In genomic region chr2:98704499-98705332, GRCh38 we compare ENCODE assay signal across 14 cellular contexts. TPM values are rescaled to one million over a fixed set of nuclear protein-coding genes. Genes with fewer than 3 reads are reported as not detected.
A peak's percentile ranks its signal among the peaks of the same experiment; 100 is the strongest.
DNase-seq lines count a peak whose midpoint lies in the region; FAIRE-seq and TF ChIP-seq lines count a peak whose summit lies in the region.
"Had no signal": no experiment of that assay in that cellular context is flagged by ENCODE, and none has a peak within 500 bp of the region (broad histone marks: within the 10 kb centered on the region; RNA-seq: fewer than 3 reads in every experiment).

No MANE protein-coding gene starts in this region.

- no peak overlapping the region for H3K23ac ChIP-seq in H1 (ENCODE audit: insufficient read length)

- H2BK12ac ChIP-seq in H1 (ENCODE audit: low read depth, low read length): no peak overlapping the region

- 85% methylated on average over 9 of the region's 9 CpGs; no CpG with 5 or more reads in 1 of the 2 experiments for WGBS in H1 (ENCODE audit: extremely low coverage in 1 of 2, insufficient coverage in 1 of 2, insufficient read length in 1 of 2, insufficient replicate concordance in 2 of 2, low coverage in 1 of 2, low lambda C conversion rate in 2 of 2, missing lambda C conversion rate in 1 of 2), 2 experiments
- 49% methylated on average over 9 of the region's 9 CpGs; no CpG with 5 or more reads in 1 of the 2 donors for WGBS in transverse colon (ENCODE audit: low coverage in 1 of 2), 2 donors
- WGBS in GM23248 (ENCODE audit: low coverage in 1 of 2, low lambda C conversion rate in 2 of 2, missing lambda C conversion rate in 2 of 2), 2 experiments: 67 to 68% methylated on average over 9 of the region's 9 CpGs

- TF ChIP-seq POLR2A in H1 (IDR thresholded peaks at IDR 0.05; ENCODE audit: control extremely low read depth in 1 of 2, low read depth in 2 of 2, low read length in 2 of 2) (no peak), transverse colon (IDR thresholded peaks at IDR 0.05) (no peak)

- no peak for TF ChIP-seq EP300 in H1 (IDR thresholded peaks at IDR 0.05; ENCODE audit: borderline replicate concordance in 1 of 2, low read depth in 2 of 2, low read length in 2 of 2)
- TF ChIP-seq EP300 in transverse colon (IDR thresholded peaks at IDR 0.05; ENCODE audit: low read depth): no peak

- H3K23me2 ChIP-seq in H1 (ENCODE audit: low read depth, low read length): no peaks in the 10 kb centered on the region

- no peak for DNase-seq in activated naive CD4-positive, alpha-beta T cell treated with anti-CD3 and anti-CD28 coated beads for 36 hours
- DNase-seq in activated naive CD4-positive, alpha-beta T cell (lab: John Stamatoyannopoulos, UW): no peak
- DNase-seq in NCI-H526 (lab: John Stamatoyannopoulos, UW) (peak; percentile 11 to 42), H1 (ENCODE audit: low read depth in 1 of 2, low spot score in 2 of 2) (no peak), transverse colon (peak; percentile 52), cerebellum (ENCODE audit: low spot score) (no peak), GM23248 (no peak), ascending aorta (ENCODE audit: low spot score in 2 of 2) (no peak)
- DNase-seq: activated CD4-positive, alpha-beta T cell treated with anti-CD3 and anti-CD28 coated beads, Interleukin-2, amount 10 ng/mL, durations not matched to agents 7 days and 5 days; activated naive CD4-positive, alpha-beta T cell treated with Interleukin-2 at 50 U/mL for 16 hours; heart right ventricle; PC-9; tibial artery had no signal

- H2AK5ac ChIP-seq in H1 (ENCODE audit: low read depth, low read length): no peak overlapping the region

- FAIRE-seq in H1 (lab: Jason Lieb, UNC): no peak

- H4K91ac ChIP-seq in H1 (replicated peaks; ENCODE audit: insufficient read length, low read length): no peak overlapping the region

- H3K79me2 ChIP-seq in H1 (ENCODE audit: control insufficient read depth in 1 of 2, insufficient read depth in 2 of 2, low read length in 2 of 2): no peaks in the 10 kb centered on the region
- H3K79me2 ChIP-seq in GM23248 (ENCODE audit: insufficient read depth): no peaks in the 10 kb centered on the region

- H3K4me3 Mint-ChIP-seq in activated naive CD4-positive, alpha-beta T cell treated with anti-CD3 and anti-CD28 coated beads for 36 hours: no peak overlapping the region
- H3K4me3 Mint-ChIP-seq: activated CD4-positive, alpha-beta T cell treated with anti-CD3 and anti-CD28 coated beads, Interleukin-2, amount 10 ng/mL, durations not matched to agents 7 days and 5 days; neural progenitor cell had no signal

- H3K4me3 ChIP-seq in H1 (ENCODE audit: extremely low read depth in 1 of 4, insufficient read depth in 2 of 4, low read depth in 3 of 4, low read length in 4 of 4): no peak overlapping the region
- H3K4me3 ChIP-seq in transverse colon: no peak overlapping the region
- no peak overlapping the region for H3K4me3 ChIP-seq in GM23248
- H3K4me3 ChIP-seq in ascending aorta: no peak overlapping the region
- H3K4me3 ChIP-seq: heart right ventricle, neural progenitor cell, PC-9, tibial artery had no signal

- H3K18ac ChIP-seq in H1 (ENCODE audit: extremely low read depth, low read length): no peak overlapping the region

- H3K27me3 ChIP-seq in H1 (replicated peaks in 1 of 4; ENCODE audit: control insufficient read depth in 3 of 4, extremely low read depth in 1 of 4, insufficient read depth in 3 of 4, low read length in 3 of 4) (no peaks in the 10 kb centered on the region), transverse colon (no peaks in the 10 kb centered on the region), GM23248 (replicated peaks; ENCODE audit: insufficient read depth) (peaks cover 4% of the 10 kb centered on the region; the same call in 1 of the 2 replicates), ascending aorta (no peaks in the 10 kb centered on the region)
- H3K27me3 ChIP-seq: heart right ventricle, neural progenitor cell, tibial artery had no signal

- intact Hi-C loops in activated naive CD4-positive, alpha-beta T cell treated with anti-CD3 and anti-CD28 coated beads for 36 hours (cut with micrococcal nuclease): no loop called here
- intact Hi-C loops in transverse colon (cut with DNase I; ENCODE audit: low total_unique reads): no loop called here
- intact Hi-C loops in ascending aorta (cut with DNase I): no loop called here

- peaks cover 74% of the 10 kb centered on the region for H3K4me1 Mint-ChIP-seq in activated naive CD4-positive, alpha-beta T cell treated with anti-CD3 and anti-CD28 coated beads for 36 hours (ENCODE audit: low read depth)
- H3K4me1 Mint-ChIP-seq: neural progenitor cell had no signal

- H3K36me3 ChIP-seq in H1 (ENCODE audit: control insufficient read depth in 2 of 4, insufficient read depth in 4 of 4, low read length in 3 of 4): no peaks in the 10 kb centered on the region
- H3K36me3 ChIP-seq in transverse colon: no peaks in the 10 kb centered on the region
- no peaks in the 10 kb centered on the region for H3K36me3 ChIP-seq in GM23248 (ENCODE audit: low read depth)
- H3K36me3 ChIP-seq in ascending aorta: no peaks in the 10 kb centered on the region
- H3K36me3 ChIP-seq: heart right ventricle, neural progenitor cell, tibial artery had no signal

- H3K4me1 ChIP-seq in H1 (replicated peaks in 1 of 4; ENCODE audit: control insufficient read depth in 3 of 4, insufficient read depth in 4 of 4, low read length in 3 of 4) (no peaks in the 10 kb centered on the region), transverse colon (peaks cover 38 to 96% (median 67%) of the 10 kb centered on the region in 4 donors), GM23248 (ENCODE audit: insufficient read depth) (no peaks in the 10 kb centered on the region), ascending aorta (peaks cover 5 to 47% of the 10 kb centered on the region in 2 donors)
- H3K4me1 ChIP-seq: neural progenitor cell had no signal

- H3K27ac ChIP-seq in H1 (ENCODE audit: low read depth, low read length): no peak overlapping the region
- peak overlapping the region; percentile 72 to 89 (median 82) for H3K27ac ChIP-seq in transverse colon
- H3K27ac ChIP-seq in GM23248: no peak overlapping the region
- no peak overlapping the region for H3K27ac ChIP-seq in ascending aorta
- H3K27ac ChIP-seq: neural progenitor cell, PC-9 had no signal

- no peaks in the 10 kb centered on the region for H3K27me3 Mint-ChIP-seq in activated naive CD4-positive, alpha-beta T cell treated with anti-CD3 and anti-CD28 coated beads for 36 hours (ENCODE audit: low read depth)
- H3K27me3 Mint-ChIP-seq: activated CD4-positive, alpha-beta T cell treated with anti-CD3 and anti-CD28 coated beads, Interleukin-2, amount 10 ng/mL, durations not matched to agents 7 days and 5 days had no signal

- in situ Hi-C loops in transverse colon (cut with MboI; ENCODE audit: low pct_ligation_motif_present in 1 of 4, low pct_unique_long_range_greater_than_20kb in 1 of 4, low sequenced_read_pairs in 3 of 4) (no loop called here), GM23248 (cut with MboI) (no loop called here)

- H3K9me3 ChIP-seq in H1 (ENCODE audit: insufficient read depth in 2 of 2, low read depth in 1 of 2, low read length in 1 of 2): no peaks in the 10 kb centered on the region
- no peaks in the 10 kb centered on the region for H3K9me3 ChIP-seq in transverse colon
- no peaks in the 10 kb centered on the region for H3K9me3 ChIP-seq in GM23248 (ENCODE audit: low read depth)
- H3K9me3 ChIP-seq in ascending aorta: no peaks in the 10 kb centered on the region
- H3K9me3 ChIP-seq: heart right ventricle, tibial artery had no signal

- H3K4me2 ChIP-seq in H1 (ENCODE audit: insufficient read depth in 1 of 2, low read depth in 2 of 2, low read length in 2 of 2) (no peak overlapping the region), GM23248 (ENCODE audit: unreplicated experiment) (no peak overlapping the region)
- H3K4me2 ChIP-seq: neural progenitor cell, PC-9 had no signal

- H2BK15ac ChIP-seq in H1 (ENCODE audit: low read length): no peak overlapping the region

- H4K8ac ChIP-seq in H1 (ENCODE audit: extremely low read depth, insufficient read depth, low read length): peak overlapping the region; percentile 7; the same call in 1 of the 2 replicates

- no peak for TF ChIP-seq RAD21 in H1 (IDR thresholded peaks at IDR 0.05 in 1 of 2, conservative IDR thresholded peaks at IDR 0.05 in 1 of 2; ENCODE audit: low read depth in 2 of 2, low read length in 2 of 2)

- H3K4ac ChIP-seq in H1 (replicated peaks; ENCODE audit: insufficient read length, low read depth, low read length): no peak overlapping the region

- no peak overlapping the region for H4K5ac ChIP-seq in H1 (ENCODE audit: insufficient read length, low read depth, low read length)

- no peak overlapping the region for H3K9ac ChIP-seq in H1 (replicated peaks in 1 of 4; ENCODE audit: extremely low read depth in 1 of 4, low read depth in 3 of 4, low read length in 3 of 4)
- no peak overlapping the region for H3K9ac ChIP-seq in GM23248
- H3K9ac ChIP-seq: neural progenitor cell had no signal

- H2BK5ac ChIP-seq in H1 (ENCODE audit: low read depth, low read length): no peak overlapping the region

- H3K14ac ChIP-seq in H1 (ENCODE audit: insufficient read length): no peak overlapping the region

- H3K36me3 Mint-ChIP-seq in activated naive CD4-positive, alpha-beta T cell treated with anti-CD3 and anti-CD28 coated beads for 36 hours (ENCODE audit: low read depth): peaks cover 5% of the 10 kb centered on the region
- H3K36me3 Mint-ChIP-seq: neural progenitor cell had no signal

- H3K79me1 ChIP-seq in H1 (ENCODE audit: low read depth, low read length): no peaks in the 10 kb centered on the region

- H2AFZ ChIP-seq in H1 (ENCODE audit: low read length) (no peak overlapping the region), GM23248 (no peak overlapping the region)
- H2AFZ ChIP-seq: neural progenitor cell, PC-9 had no signal

- peak overlapping the region; percentile 43 for H3K27ac Mint-ChIP-seq in activated naive CD4-positive, alpha-beta T cell treated with anti-CD3 and anti-CD28 coated beads for 36 hours
- H3K27ac Mint-ChIP-seq: activated CD4-positive, alpha-beta T cell treated with anti-CD3 and anti-CD28 coated beads, Interleukin-2, amount 10 ng/mL, durations not matched to agents 7 days and 5 days; neural progenitor cell had no signal

- H2BK120ac ChIP-seq in H1 (replicated peaks; ENCODE audit: low read depth, low read length): no peak overlapping the region

- H3K9me2 ChIP-seq in GM23248 (ENCODE audit: insufficient read depth): no peaks in the 10 kb centered on the region

- H4K20me1 ChIP-seq in H1 (replicated peaks in 1 of 2; ENCODE audit: control insufficient read depth in 1 of 2, insufficient read depth in 2 of 2, low read length in 2 of 2) (no peaks in the 10 kb centered on the region), GM23248 (ENCODE audit: insufficient read depth) (no peaks in the 10 kb centered on the region)

- no peak overlapping the region for H3K56ac ChIP-seq in H1 (replicated peaks; ENCODE audit: insufficient read length, low read depth, low read length)

- CTCF ChIA-PET in activated naive CD4-positive, alpha-beta T cell treated with anti-CD3 and anti-CD28 coated beads for 36 hours (lab: Charles Lee): interaction anchor here (0.8 to 1.9 kb wide), 6 partner anchors 11 to 56 kb away, joined by 3 to 9 read pairs (median 4); no protein-coding TSS in a partner anchor
- CTCF ChIA-PET in H1 (lab: Charles Lee; ENCODE audit: partially characterized antibody): interaction anchor here (1.1 to 2.1 kb wide), 7 partner anchors 10 to 118 kb away, joined by 3 to 5 read pairs (median 4); no protein-coding TSS in a partner anchor

- TF ChIP-seq CTCF in H1 (IDR thresholded peaks at IDR 0.05; ENCODE audit: control extremely low read depth in 1 of 3, insufficient read depth in 1 of 3, low read depth in 1 of 3, low read length in 3 of 3): no peak
- TF ChIP-seq CTCF in transverse colon (IDR thresholded peaks at IDR 0.05): peak in 1 of 5 experiments; percentile 8
- TF ChIP-seq CTCF in ascending aorta (IDR thresholded peaks at IDR 0.05): no peak

- POLR2A ChIA-PET in H1 (lab: Charles Lee; ENCODE audit: partially characterized antibody): interaction anchor here (1.0 kb wide), 1 partner anchor 31 kb away, joined by 3 read pairs; no protein-coding TSS in a partner anchor

- no peaks in the 10 kb centered on the region for H3F3A ChIP-seq in GM23248 (ENCODE audit: insufficient read depth)

- no peak overlapping the region for H2BK20ac ChIP-seq in H1 (ENCODE audit: low read length)

- no peaks in the 10 kb centered on the region for H3K9me3 Mint-ChIP-seq in activated naive CD4-positive, alpha-beta T cell treated with anti-CD3 and anti-CD28 coated beads for 36 hours
- H3K9me3 Mint-ChIP-seq: activated CD4-positive, alpha-beta T cell treated with anti-CD3 and anti-CD28 coated beads, Interleukin-2, amount 10 ng/mL, durations not matched to agents 7 days and 5 days; neural progenitor cell had no signal

RNA-seq across cellular contexts. Expression of gene MGAT4A, which starts 26.2 kb away (rescaled TPM):
- 10 to 100 TPM; 85.5 to 87.5 TPM for total RNA-seq in activated naive CD4-positive, alpha-beta T cell treated with anti-CD3 and anti-CD28 coated beads for 36 hours
- total RNA-seq in H1 (2021; fragmentation: NEBNext Ultra II Directional; extraction: Animal tissue kit (Norgen Biotek cat#: 25700)): 7.3 and 7.7 TPM in 2 replicates
- 0.88 and 1.4 TPM in 2 replicates for polyA plus RNA-seq in H1 (2011; rRNA removed)
- 1.1 TPM for polyA plus RNA-seq in H1 (2011; cell fraction: cytosol; rRNA removed)
- polyA plus RNA-seq in H1 (2011; cell fraction: nucleus; rRNA removed): 0.77 TPM
- 2.2 to 4.4 TPM (median 2.8 TPM) in 4 replicates for polyA plus RNA-seq in H1 (2012, experiment 1 of 2)
- 0.76 TPM for polyA plus RNA-seq in H1 (2012, experiment 2 of 2)
- 2.2 TPM for polyA plus RNA-seq in H1 (2013, experiment 1 of 2)
- polyA plus RNA-seq in H1 (2013, experiment 2 of 2): 2.3 TPM
- polyA minus RNA-seq in H1 (2011; rRNA and poly(A)+ RNA removed): 2.8 and 3.1 TPM in 2 replicates
- 0.95 TPM for polyA minus RNA-seq in H1 (2011; cell fraction: cytosol; rRNA and poly(A)+ RNA removed)
- 4.7 TPM for polyA minus RNA-seq in H1 (2011; cell fraction: nucleus; rRNA and poly(A)+ RNA removed)
- 100 to 1,000 TPM in 3 of 4 donors, 10 to 100 TPM in 1; 29.9 to 237 (median 124) TPM for total RNA-seq in transverse colon
- total RNA-seq in cerebellum: 69.4 TPM
- total RNA-seq in GM23248 (2014; rRNA removed; shearing (Covaris generic)): under 0.01 TPM in 1 of 2 replicates, not detected in the other
- polyA plus RNA-seq in GM23248 (2016; fragmentation: Nextera tagmentation; extraction: Ambion mirVana): not detected in 2 replicates
- total RNA-seq in ascending aorta: 8.0 TPM

Comparison
In these comparisons a context has a peak if more than half of its experiments do, and no peak if none do; other contexts are left out.
1. DNase-seq: peak in NCI-H526 (2 of 2) and transverse colon (single experiment); none in activated naive CD4-positive, alpha-beta T cell treated with anti-CD3 and anti-CD28 coated beads for 36 hours (single experiment), activated naive CD4-positive, alpha-beta T cell (0 of 4), H1 (0 of 2), cerebellum (single experiment), GM23248 (single experiment) and ascending aorta (0 of 2).
2. H3K27ac ChIP-seq: peak in transverse colon (4 of 4); none in H1 (single experiment), GM23248 (single experiment) and ascending aorta (0 of 2).